In the genomic region with DNA sequence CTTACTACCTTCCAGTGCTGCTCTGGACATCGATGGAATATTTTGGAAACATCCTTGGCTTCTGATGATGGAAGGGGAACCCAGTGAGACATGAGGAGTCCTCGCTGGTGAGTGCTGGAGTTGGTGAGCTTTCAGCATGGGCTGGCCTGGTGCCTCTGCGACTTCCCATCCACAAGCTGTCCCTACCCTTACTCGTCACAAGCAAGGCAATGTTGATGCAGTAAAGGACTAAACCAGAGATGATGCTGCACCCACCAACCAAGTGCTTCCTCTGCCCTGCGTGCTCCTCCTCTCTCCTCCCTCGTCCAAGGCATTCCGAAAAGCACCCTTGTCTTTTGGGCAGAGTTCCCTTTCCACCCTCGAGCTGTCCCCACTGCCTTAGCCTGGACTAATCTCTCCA, we compare ENCODE assay signal across 28 cellular contexts.
A peak's percentile ranks its signal among the peaks of the same experiment; 100 is the strongest.
DNase-seq lines count a peak whose midpoint lies in the region; ATAC-seq, FAIRE-seq and TF ChIP-seq lines count a peak whose summit lies in the region.
"Had no signal": no experiment of that assay in that cellular context is flagged by ENCODE, and none has a peak within 500 bp of the region (broad histone marks: within the 10 kb centered on the region; RNA-seq: fewer than 3 reads in every experiment).

No MANE protein-coding gene starts in this region.

- H3K9me3 Mint-ChIP-seq in T-helper 2 cell treated with Interferon-gamma antibody and Interleukin-4, amounts not matched to agents 5 μg/mL and 100 μg/mL, for 36 hours: peaks cover 6% of the 10 kb centered on the region

- no peaks in the 10 kb centered on the region; the same call in 1 of the 2 replicates for H3K4me1 ChIP-seq in GM12878 (ENCODE audit: control insufficient read depth, insufficient read depth, low read length)
- no peaks in the 10 kb centered on the region for H3K4me1 ChIP-seq in effector memory CD4-positive, alpha-beta T cell (ENCODE audit: control insufficient read depth, insufficient read depth, low read length, poor library complexity, severe bottlenecking)
- H3K4me1 ChIP-seq: A549, BE2C, BLaER1 had no signal

- BruUV-seq in GM12878 (replicated peaks; lab: Mats Ljungman, UMichigan): no TSS peak

- H3K27me3 Mint-ChIP-seq in T-helper 2 cell treated with Interferon-gamma antibody and Interleukin-4, amounts not matched to agents 5 μg/mL and 100 μg/mL, for 36 hours (ENCODE audit: low read depth): no peaks in the 10 kb centered on the region
- H3K27me3 Mint-ChIP-seq: CD4-positive, CD25-positive, alpha-beta regulatory T cell; CD8-positive, alpha-beta memory T cell had no signal

- H3K4me1 Mint-ChIP-seq in T-helper 2 cell treated with Interferon-gamma antibody and Interleukin-4, amounts not matched to agents 5 μg/mL and 100 μg/mL, for 36 hours (ENCODE audit: low read depth): no peaks in the 10 kb centered on the region
- H3K4me1 Mint-ChIP-seq: CD14-positive monocyte; CD4-positive, alpha-beta memory T cell; CD4-positive, CD25-positive, alpha-beta regulatory T cell; CD8-positive, alpha-beta memory T cell had no signal

- no peak overlapping the region for H3K4me3 Mint-ChIP-seq in T-helper 2 cell treated with Interferon-gamma antibody and Interleukin-4, amounts not matched to agents 5 μg/mL and 100 μg/mL, for 36 hours
- H3K4me3 Mint-ChIP-seq: CD14-positive monocyte; CD4-positive, alpha-beta memory T cell; CD4-positive, CD25-positive, alpha-beta regulatory T cell; CD8-positive, alpha-beta memory T cell had no signal

- POLR2A ChIA-PET in GM12878 (lab: Charles Lee): no interaction called here

- in situ Hi-C loops in GM12878 (cut with MboI): no loop called here

- H2AFZ ChIP-seq in GM12878 (ENCODE audit: control insufficient read depth, low read depth, low read length): no peak overlapping the region

- H3K4me2 ChIP-seq in GM12878 (ENCODE audit: control insufficient read depth, insufficient read depth): no peak overlapping the region
- H3K4me2 ChIP-seq: A549, BLaER1 had no signal

- RAD21 ChIA-PET in GM12878 (lab: Charles Lee; ENCODE audit: unreplicated experiment): interaction anchor here (1.7 kb wide), 1 partner anchor 58 kb away, joined by 4 read pairs; no protein-coding TSS in a partner anchor

- H3K79me2 ChIP-seq in GM12878 (ENCODE audit: control insufficient read depth, insufficient read depth, low read length): no peaks in the 10 kb centered on the region

- H3K36me3 Mint-ChIP-seq in T-helper 2 cell treated with Interferon-gamma antibody and Interleukin-4, amounts not matched to agents 5 μg/mL and 100 μg/mL, for 36 hours (ENCODE audit: low read depth): no peaks in the 10 kb centered on the region
- H3K36me3 Mint-ChIP-seq: CD14-positive monocyte; CD4-positive, alpha-beta memory T cell; CD4-positive, CD25-positive, alpha-beta regulatory T cell; CD8-positive, alpha-beta memory T cell had no signal

- WGBS in GM12878 (ENCODE audit: insufficient coverage, insufficient replicate concordance, low lambda C conversion rate, missing lambda C conversion rate): 14% methylated on average over 8 of the region's 8 CpGs

- TF ChIP-seq EP300 in GM12878 (IDR thresholded peaks at IDR 0.05; ENCODE audit: borderline replicate concordance in 1 of 2, control insufficient read depth in 1 of 2, low read depth in 2 of 2, low read length in 2 of 2): no peak

- H3K4me3 ChIP-seq in GM12878 (no peak overlapping the region), dorsolateral prefrontal cortex (peak overlapping the region in 1 of 59 donors; percentile 2)
- H3K4me3 ChIP-seq in effector memory CD4-positive, alpha-beta T cell (ENCODE audit: insufficient read depth, low read depth, low read length, poor library complexity, severe bottlenecking): no peak overlapping the region
- H3K4me3 ChIP-seq: A549, BLaER1 had no signal

- CTCF ChIA-PET in GM12878 (lab: Yijun Ruan, JAX): no interaction called here

- ATAC-seq in GM12878: peak; percentile 23

- no peaks in the 10 kb centered on the region for H4K20me1 ChIP-seq in GM12878 (ENCODE audit: control insufficient read depth, insufficient read depth)
- H4K20me1 ChIP-seq: BLaER1 had no signal

- SMC1A ChIA-PET in GM12878 (lab: Charles Lee; ENCODE audit: uncharacterized antibody, unreplicated experiment): interaction anchor here (0.9 to 2.4 kb wide), 6 partner anchors 10 to 181 kb away, joined by 3 to 6 read pairs (median 4); no protein-coding TSS in a partner anchor

- no peak overlapping the region for H3K9ac ChIP-seq in GM12878 (ENCODE audit: control insufficient read depth, insufficient read depth, low read length)
- H3K9ac ChIP-seq: BLaER1 had no signal

- TF ChIP-seq POLR2A in GM12878 (IDR thresholded peaks at IDR 0.05; ENCODE audit: low read depth, low read length): no peak

- no peaks in the 10 kb centered on the region for H3K9me3 ChIP-seq in GM12878 (replicated peaks; ENCODE audit: control insufficient read depth, insufficient read depth, low read length)
- no peaks in the 10 kb centered on the region for H3K9me3 ChIP-seq in effector memory CD4-positive, alpha-beta T cell (ENCODE audit: control insufficient read depth, low read length)
- H3K9me3 ChIP-seq: A549, BE2C, BLaER1 had no signal

- no peak overlapping the region for H3K27ac Mint-ChIP-seq in T-helper 2 cell treated with Interferon-gamma antibody and Interleukin-4, amounts not matched to agents 5 μg/mL and 100 μg/mL, for 36 hours
- H3K27ac Mint-ChIP-seq: CD4-positive, alpha-beta memory T cell; CD8-positive, alpha-beta memory T cell had no signal

- DNase-seq in Ammon's horn (ENCODE audit: low spot score) (peak; percentile 28), GM12878 (ENCODE audit: low read depth, low spot score) (no peak), dorsolateral prefrontal cortex (peak in 4 of 10 donors; percentile 28 to 55 (median 44)), occipital lobe (lab: John Stamatoyannopoulos, UW) (peak; percentile 36), putamen (ENCODE audit: low spot score) (no peak)
- DNase-seq in T-helper 2 cell treated with Interferon-gamma antibody and Interleukin-4, amounts not matched to agents 5 μg/mL and 100 μg/mL, for 36 hours (ENCODE audit: low spot score): no peak
- DNase-seq in effector memory CD4-positive, alpha-beta T cell: no peak
- no peak for DNase-seq in central memory CD4-positive, alpha-beta T cell
- DNase-seq: AML-193; BE2C; C1 segment of cervical spinal cord; CD4-positive, alpha-beta memory T cell; CD4-positive, CD25-positive, alpha-beta regulatory T cell; CD8-positive, alpha-beta memory T cell; COR-L47; DMS 273 treated with DMSO at 0.1 percent for 48 hours; DMS153; DMS53; DND-41; EL; GF-D8 had no signal

- no peaks in the 10 kb centered on the region for H3K36me3 ChIP-seq in GM12878 (ENCODE audit: control insufficient read depth in 2 of 2, insufficient read depth in 2 of 2, low read length in 1 of 2)
- no peaks in the 10 kb centered on the region for H3K36me3 ChIP-seq in effector memory CD4-positive, alpha-beta T cell (ENCODE audit: control insufficient read depth, insufficient read depth, low read length)
- H3K36me3 ChIP-seq: BE2C, BLaER1 had no signal

- H3K27me3 ChIP-seq in GM12878 (replicated peaks in 1 of 2; ENCODE audit: control insufficient read depth in 2 of 2, insufficient read depth in 2 of 2, low read length in 1 of 2) (no peaks in the 10 kb centered on the region), dorsolateral prefrontal cortex (no peaks in the 10 kb centered on the region)
- no peaks in the 10 kb centered on the region for H3K27me3 ChIP-seq in effector memory CD4-positive, alpha-beta T cell (replicated peaks; ENCODE audit: control insufficient read depth, insufficient read depth, low read length, poor library complexity, severe bottlenecking)
- H3K27me3 ChIP-seq: BE2C, BLaER1 had no signal

- no peak overlapping the region for H3K27ac ChIP-seq in GM12878 (ENCODE audit: control insufficient read depth, insufficient read depth)
- peak overlapping the region in 40 of 59 donors; percentile 4 to 66 (median 36) for H3K27ac ChIP-seq in dorsolateral prefrontal cortex
- H3K27ac ChIP-seq in effector memory CD4-positive, alpha-beta T cell (ENCODE audit: insufficient read depth, low read length, poor library complexity, severe bottlenecking): no peak overlapping the region
- H3K27ac ChIP-seq: 22Rv1, A549, BLaER1 had no signal

- FAIRE-seq in GM12878 (lab: Jason Lieb, UNC): no peak
- FAIRE-seq: A549, G401.6, GM12892, GM18507 had no signal

- TF ChIP-seq RAD21 in GM12878 (IDR thresholded peaks at IDR 0.05; ENCODE audit: insufficient read depth, low read depth, low read length): no peak

- TF ChIP-seq CTCF in GM12878 (IDR thresholded peaks at IDR 0.05 in 2 of 3, conservative IDR thresholded peaks at IDR 0.05 in 1 of 3; ENCODE audit: control insufficient read depth in 2 of 3, extremely low read depth in 1 of 3, insufficient read depth in 1 of 3, low read depth in 3 of 3, low read length in 3 of 3) (no peak), dorsolateral prefrontal cortex (IDR thresholded peaks at IDR 0.05 in 54 of 56, conservative IDR thresholded peaks at IDR 0.05 in 2 of 56; ENCODE audit: low read depth in 1 of 56, partially characterized antibody in 56 of 56) (no peak)

- intact Hi-C loops in GM12878 (cut with micrococcal nuclease; ENCODE audit: unreplicated experiment): no loop called here
- intact Hi-C loops in dorsolateral prefrontal cortex (cut with DNase I): no loop called here

TF ChIP-seq in GM12878, 131 proteins besides CTCF, POLR2A, EP300 and RAD21 (continues in another document):
- TF ChIP-seq, protein P1, sequence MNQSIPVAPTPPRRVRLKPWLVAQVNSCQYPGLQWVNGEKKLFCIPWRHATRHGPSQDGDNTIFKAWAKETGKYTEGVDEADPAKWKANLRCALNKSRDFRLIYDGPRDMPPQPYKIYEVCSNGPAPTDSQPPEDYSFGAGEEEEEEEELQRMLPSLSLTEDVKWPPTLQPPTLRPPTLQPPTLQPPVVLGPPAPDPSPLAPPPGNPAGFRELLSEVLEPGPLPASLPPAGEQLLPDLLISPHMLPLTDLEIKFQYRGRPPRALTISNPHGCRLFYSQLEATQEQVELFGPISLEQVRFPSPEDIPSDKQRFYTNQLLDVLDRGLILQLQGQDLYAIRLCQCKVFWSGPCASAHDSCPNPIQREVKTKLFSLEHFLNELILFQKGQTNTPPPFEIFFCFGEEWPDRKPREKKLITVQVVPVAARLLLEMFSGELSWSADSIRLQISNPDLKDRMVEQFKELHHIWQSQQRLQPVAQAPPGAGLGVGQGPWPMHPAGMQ (IDR thresholded peaks at IDR 0.05; ENCODE audit: borderline replicate concordance): no peak
- TF ChIP-seq MYC (IDR thresholded peaks at IDR 0.05; ENCODE audit: insufficient read depth, insufficient read length, insufficient replicate concordance, low read length, severe bottlenecking) (no peak), JUNB (IDR thresholded peaks at IDR 0.05) (no peak), ZNF24 (IDR thresholded peaks at IDR 0.05) (no peak), CHD2 (IDR thresholded peaks at IDR 0.05; ENCODE audit: borderline replicate concordance, low read depth, low read length) (no peak)

Comparison
In these comparisons a context has a peak if more than half of its experiments do, and no peak if none do; other contexts are left out.
1. DNase-seq: peak in Ammon's horn (single experiment) and occipital lobe (single experiment); none in GM12878 (single experiment), T-helper 2 cell treated with Interferon-gamma antibody and Interleukin-4, amounts not matched to agents 5 μg/mL and 100 μg/mL, for 36 hours (single experiment), effector memory CD4-positive, alpha-beta T cell (0 of 3), putamen (single experiment) and central memory CD4-positive, alpha-beta T cell (single experiment).
2. H3K27ac ChIP-seq: peak in dorsolateral prefrontal cortex (40 of 59); none in GM12878 (single experiment) and effector memory CD4-positive, alpha-beta T cell (single experiment).